In genomic region chr12:92649511-92650227, GRCh38 we compare ENCODE assay signal across 7 cellular contexts. TPM values are rescaled to one million over a fixed set of nuclear protein-coding genes. Genes with fewer than 3 reads are reported as not detected.
DNase-seq lines count a peak whose midpoint lies in the region; ATAC-seq, FAIRE-seq and TF ChIP-seq lines count a peak whose summit lies in the region.

No MANE protein-coding gene starts in this region.

- RAD21 ChIA-PET in GM12878 (lab: Charles Lee; ENCODE audit: unreplicated experiment), result interaction anchor here (0.7 to 7.2 kb wide), 17 partner anchors 14 to 1452 kb away, joined by 3 to 31 read pairs (median 3); partner anchors contain the start of gene BTG1

- TF ChIP-seq CTCF in GM13977 (IDR thresholded peaks at IDR 0.05; ENCODE audit: extremely low read depth, insufficient read depth, missing control alignments), result peak; percentile 77
- peak; percentile 72 to 85 (median 76); a peak in 5 of 6 replicates for TF ChIP-seq CTCF in GM12878 (IDR thresholded peaks at IDR 0.05 in 2 of 3, conservative IDR thresholded peaks at IDR 0.05 in 1 of 3; ENCODE audit: control insufficient read depth in 2 of 3, extremely low read depth in 1 of 3, insufficient read depth in 1 of 3, low read depth in 3 of 3, low read length in 3 of 3)
- TF ChIP-seq CTCF in spleen (IDR thresholded peaks at IDR 0.05 in 8 of 11, conservative IDR thresholded peaks at IDR 0.05 in 3 of 11), result peak in 10 of 11 experiments; percentile 31 to 84 (median 62)

- H3K9ac ChIP-seq in GM12878 (ENCODE audit: control insufficient read depth, insufficient read depth, low read length), result no peak overlapping the region

- peak; percentile 99 for FAIRE-seq in GM12878 (lab: Jason Lieb, UNC)

- H2AFZ ChIP-seq in GM12878 (ENCODE audit: control insufficient read depth, low read depth, low read length), result peak overlapping the region; percentile 75

- SMC1A ChIA-PET in GM12878 (lab: Charles Lee; ENCODE audit: uncharacterized antibody, unreplicated experiment), result interaction anchor here (0.8 to 3.3 kb wide), 22 partner anchors 9 to 1271 kb away, joined by 3 to 38 read pairs (median 4); no protein-coding TSS in a partner anchor

- peak; percentile 96 for TF ChIP-seq RAD21 in GM12878 (IDR thresholded peaks at IDR 0.05; ENCODE audit: insufficient read depth, low read depth, low read length)

- no peaks in the 10 kb centered on the region for H3K9me3 ChIP-seq in GM12878 (replicated peaks; ENCODE audit: control insufficient read depth, insufficient read depth, low read length)
- H3K9me3 ChIP-seq in spleen, result peaks cover 0 to 2% (median 0%) of the 10 kb centered on the region in 8 donors

- no peaks in the 10 kb centered on the region for H3K79me2 ChIP-seq in GM12878 (ENCODE audit: control insufficient read depth, insufficient read depth, low read length)

- H3K27ac ChIP-seq in GM12878 (ENCODE audit: control insufficient read depth, insufficient read depth), result no peak overlapping the region
- H3K27ac ChIP-seq in spleen, result no peak overlapping the region

- CTCF ChIA-PET in GM12878 (lab: Yijun Ruan, JAX), result interaction anchor here (0.7 to 4.8 kb wide), 28 partner anchors 9 to 1453 kb away, joined by 3 to 43 read pairs (median 3); no protein-coding TSS in a partner anchor

- peak; percentile 71 for DNase-seq in GM13977 (ENCODE audit: low spot score)
- peak; percentile 63 for DNase-seq in NCI-H1694 treated with DMSO at 0.1 percent for 48 hours (lab: John Stamatoyannopoulos, UW)
- peak; percentile 5 for DNase-seq in T-helper 22 cell (ENCODE audit: low read depth)
- DNase-seq in GM12878 (ENCODE audit: low read depth, low spot score), result peak; percentile 67
- DNase-seq in iPS DF 19.7 (ENCODE audit: low read depth, low spot score), result peak; percentile 81
- DNase-seq in spleen, result no peak

- WGBS in GM12878 (ENCODE audit: insufficient coverage, insufficient replicate concordance, low lambda C conversion rate, missing lambda C conversion rate), result 49% methylated on average over 11 of the region's 11 CpGs
- WGBS in spleen, 5 donors, result 42 to 62% (median 47%) methylated on average over 11 of the region's 11 CpGs

- in situ Hi-C loops in GM13977 (cut with MboI; ENCODE audit: low pct_unique_long_range_greater_than_20kb, low sequenced_read_pairs, unreplicated experiment), result loop anchor here (5.0 kb wide), 1 partner anchor 1262 kb away; no protein-coding TSS in a partner anchor
- in situ Hi-C loops in GM12878 (cut with MboI), result loop anchor here (5.0 to 25.0 kb wide), 3 partner anchors 77 to 1262 kb away; no protein-coding TSS in a partner anchor

- no peaks in the 10 kb centered on the region for H3K4me1 ChIP-seq in GM12878 (ENCODE audit: control insufficient read depth, insufficient read depth, low read length)
- H3K4me1 ChIP-seq in spleen, result peaks cover 0 to 9% (median 4%) of the 10 kb centered on the region in 6 donors

- ATAC-seq in HG02852 (IDR thresholded peaks at IDR 0.05; ENCODE audit: unreplicated experiment) (peak; percentile 86), GM12878 (peak; percentile 98)

- TF ChIP-seq POLR2A in GM12878 (IDR thresholded peaks at IDR 0.05; ENCODE audit: low read depth, low read length), result no peak
- TF ChIP-seq POLR2A in spleen (IDR thresholded peaks at IDR 0.05), result no peak

- H4K20me1 ChIP-seq in GM12878 (ENCODE audit: control insufficient read depth, insufficient read depth), result no peaks in the 10 kb centered on the region

- POLR2A ChIA-PET in GM12878 (lab: Charles Lee), result interaction anchor here (1.3 kb wide), 1 partner anchor 17 kb away, joined by 3 read pairs; no protein-coding TSS in a partner anchor

- H3K4me2 ChIP-seq in GM12878 (ENCODE audit: control insufficient read depth, insufficient read depth), result no peak overlapping the region

- intact Hi-C loops in GM12878 (cut with micrococcal nuclease; ENCODE audit: unreplicated experiment), result loop anchor here (1.0 to 5.0 kb wide), 8 partner anchors 75 to 1287 kb away; no protein-coding TSS in a partner anchor
- intact Hi-C loops in spleen (cut with DNase I; ENCODE audit: low total_unique reads), result loop anchor here (5.0 kb wide), 1 partner anchor 1272 kb away; no protein-coding TSS in a partner anchor

- H3K27me3 ChIP-seq in GM12878 (replicated peaks in 1 of 2; ENCODE audit: control insufficient read depth in 2 of 2, insufficient read depth in 2 of 2, low read length in 1 of 2) (no peaks in the 10 kb centered on the region), spleen (replicated peaks in 1 of 7) (no peaks in the 10 kb centered on the region)

- TF ChIP-seq EP300 in GM12878 (IDR thresholded peaks at IDR 0.05; ENCODE audit: borderline replicate concordance in 1 of 2, control insufficient read depth in 1 of 2, low read depth in 2 of 2, low read length in 2 of 2), result no peak

- no peaks in the 10 kb centered on the region for H3K36me3 ChIP-seq in GM12878 (ENCODE audit: control insufficient read depth in 2 of 2, insufficient read depth in 2 of 2, low read length in 1 of 2)
- no peaks in the 10 kb centered on the region for H3K36me3 ChIP-seq in spleen

- no TSS peak for BruUV-seq in GM12878 (replicated peaks; lab: Mats Ljungman, UMichigan)

- H3K4me3 ChIP-seq in GM12878 (no peak overlapping the region), spleen (no peak overlapping the region)

TF ChIP-seq in GM12878, 131 proteins besides CTCF, POLR2A, EP300 and RAD21 (continues in another document):
- no peak for TF ChIP-seq NFYA (IDR thresholded peaks at IDR 0.05; ENCODE audit: borderline replicate concordance, low read depth, low read length)
- no peak for TF ChIP-seq ZNF622 (IDR thresholded peaks at IDR 0.05)
- TF ChIP-seq FOXM1 (IDR thresholded peaks at IDR 0.05; ENCODE audit: low read depth, low read length), result no peak
- no peak for TF ChIP-seq SMAD5 (IDR thresholded peaks at IDR 0.05; ENCODE audit: low read depth)
- TF ChIP-seq MTA3 (IDR thresholded peaks at IDR 0.05; ENCODE audit: borderline replicate concordance, low read length), result no peak
- peak; percentile 65 for TF ChIP-seq YY1 (IDR thresholded peaks at IDR 0.05; ENCODE audit: low read depth, low read length)
- TF ChIP-seq WRNIP1 (IDR thresholded peaks at IDR 0.05; ENCODE audit: borderline replicate concordance, low read depth, low read length), result peak; percentile 48; the same call in 1 of the 2 replicates
- no peak for TF ChIP-seq ASH2L (IDR thresholded peaks at IDR 0.05; ENCODE audit: borderline replicate concordance, low read depth)
- peak; percentile 16 for TF ChIP-seq RELA (IDR thresholded peaks at IDR 0.05; ENCODE audit: borderline replicate concordance, partially characterized antibody)
- 0 out of 2 replicates have a peak, but pooled peaks have one; percentile 21 for TF ChIP-seq MLLT1 (IDR thresholded peaks at IDR 0.05)
- no peak for TF ChIP-seq CHD2 (IDR thresholded peaks at IDR 0.05; ENCODE audit: borderline replicate concordance, low read depth, low read length)
- TF ChIP-seq POU2F2 (IDR thresholded peaks at IDR 0.05; ENCODE audit: borderline replicate concordance, low read depth, low read length), result no peak
- TF ChIP-seq NR2F1 (conservative IDR thresholded peaks at IDR 0.05), result no peak
- no peak for TF ChIP-seq RCOR1 (conservative IDR thresholded peaks at IDR 0.05; ENCODE audit: low read depth, low read length)
- TF ChIP-seq NBN (IDR thresholded peaks at IDR 0.05), result 0 out of 2 replicates have a peak, but pooled peaks have one; percentile 41
- TF ChIP-seq NRF1 (conservative IDR thresholded peaks at IDR 0.05; ENCODE audit: low read depth, low read length), result no peak
- TF ChIP-seq ATF7 (IDR thresholded peaks at IDR 0.05; ENCODE audit: low read depth), result 0 out of 2 replicates have a peak, but pooled peaks have one; percentile 49
- no peak for TF ChIP-seq GABPA (IDR thresholded peaks at IDR 0.05; ENCODE audit: low read depth)
- no peak for TF ChIP-seq ZNF207 (IDR thresholded peaks at IDR 0.05; ENCODE audit: borderline replicate concordance)

RNA-seq across cellular contexts. Expression of gene PLEKHG7, which starts 53.1 kb away (rescaled TPM):
- total RNA-seq in GM12878 (2013; cell fraction: nucleolus; rRNA removed), result 4.6 and 4.9 TPM in 2 replicates
- total RNA-seq in GM12878 (2014; rRNA removed), result 0.68 and 1.0 TPM in 2 replicates
- total RNA-seq in GM12878 (2014; rRNA removed; fragmentation: Illumina TruSeq; extraction: Trizol), result 1.1 and 1.6 TPM in 2 replicates
- total RNA-seq in GM12878 (2021), result 1.1 and 1.3 TPM in 2 replicates
- polyA plus RNA-seq in GM12878 (2011; ENCODE audit: low read depth), result 1.7 TPM
- 0.55 and 0.65 TPM in 2 replicates for polyA plus RNA-seq in GM12878 (2011; rRNA removed)
- 0.21 and 0.30 TPM in 2 replicates for polyA plus RNA-seq in GM12878 (2011; cell fraction: cytosol; rRNA removed)
- 1.4 and 1.5 TPM in 2 replicates for polyA plus RNA-seq in GM12878 (2011; cell fraction: nucleus; rRNA removed)
- 1.9 and 2.1 TPM in 2 replicates for polyA plus RNA-seq in GM12878 (2012)
- 0.79 and 0.91 TPM in 2 replicates for polyA plus RNA-seq in GM12878 (2014; fragmentation: Illumina TruSeq; extraction: Trizol)
- polyA plus RNA-seq in GM12878 (2014; fragmentation: Nextera tagmentation; extraction: Ambion mirVana), result under 1 TPM; 0.16 to 0.34 TPM
- polyA plus RNA-seq in GM12878 (2014; rRNA removed), result 0.53 and 0.64 TPM in 2 replicates
- under 1 TPM in 1 of 2 experiments, not detected in 1; 0.20 TPM for polyA plus RNA-seq in GM12878 (2016; fragmentation: Nextera tagmentation; extraction: Ambion mirVana)
- polyA minus RNA-seq in GM12878 (2011; rRNA and poly(A)+ RNA removed), result 0.88 and 1.5 TPM in 2 replicates
- 0.83 TPM in 1 of 2 replicates, not detected in the other for polyA minus RNA-seq in GM12878 (2011; cell fraction: cytosol; rRNA and poly(A)+ RNA removed)
- 2.7 and 4.2 TPM in 2 replicates for polyA minus RNA-seq in GM12878 (2011; cell fraction: nucleus; rRNA and poly(A)+ RNA removed)
- total RNA-seq in spleen, result 1 to 10 TPM; 1.1 to 8.8 (median 3.2) TPM
- 1 to 10 TPM in 2 of 3 donors, under 1 TPM in 1; 0.62 to 1.7 (median 1.3) TPM for polyA plus RNA-seq in spleen
